8 cellular contexts compared by ENCODE assay signal in genomic region chr14:60166144-60166543, GRCh38. TPM values are rescaled to one million over a fixed set of nuclear protein-coding genes. Genes with fewer than 3 reads are reported as not detected.
DNase-seq lines count a peak whose midpoint lies in the region; ATAC-seq and TF ChIP-seq lines count a peak whose summit lies in the region.

No MANE protein-coding gene starts in this region.

- H3K4me3 ChIP-seq in mesenchymal stem cell (ENCODE audit: insufficient read depth in 1 of 2, low read depth in 1 of 2, low read length in 2 of 2) (peak overlapping the region in 1 of 2 experiments; percentile 91), testis (no peak overlapping the region)

- H3K9me3 Mint-ChIP-seq in activated CD8-positive, alpha-beta memory T cell treated with anti-CD3 and anti-CD28 coated beads, Interleukin-2, amount 10 ng/mL, durations not matched to agents 7 days and 5 days (ENCODE audit: low read depth): no peaks in the 10 kb centered on the region
- no peaks in the 10 kb centered on the region for H3K9me3 Mint-ChIP-seq in activated T-helper 17 cell treated with anti-CD3 and anti-CD28 coated beads, Interleukin-2, amount 50 U/mL, for 72 hours

- H2BK15ac ChIP-seq in mesenchymal stem cell (ENCODE audit: low read depth, poor library complexity, severe bottlenecking): no peak overlapping the region

- H3K27me3 ChIP-seq in mesenchymal stem cell (ENCODE audit: control insufficient read depth in 1 of 2, insufficient read depth in 1 of 2, low read length in 2 of 2): no peaks in the 10 kb centered on the region
- H3K27me3 ChIP-seq in testis: no peaks in the 10 kb centered on the region

- H4K8ac ChIP-seq in mesenchymal stem cell (ENCODE audit: low read length): no peak overlapping the region

- H3K9me3 ChIP-seq in mesenchymal stem cell (ENCODE audit: control insufficient read depth, low read length): no peaks in the 10 kb centered on the region
- H3K9me3 ChIP-seq in testis: no peaks in the 10 kb centered on the region

- no peak overlapping the region for H4K91ac ChIP-seq in mesenchymal stem cell (ENCODE audit: low read length)

- H3K4me1 Mint-ChIP-seq in activated CD8-positive, alpha-beta memory T cell treated with anti-CD3 and anti-CD28 coated beads, Interleukin-2, amount 10 ng/mL, durations not matched to agents 7 days and 5 days: peaks cover 42% of the 10 kb centered on the region
- H3K4me1 Mint-ChIP-seq in activated T-helper 17 cell treated with anti-CD3 and anti-CD28 coated beads, Interleukin-2, amount 50 U/mL, for 72 hours: peaks cover 28% of the 10 kb centered on the region

- ATAC-seq in activated CD8-positive, alpha-beta memory T cell treated with anti-CD3 and anti-CD28 coated beads, Interleukin-2, amount 10 ng/mL, durations not matched to agents 7 days and 5 days: no peak
- ATAC-seq in activated T-helper 17 cell treated with anti-CD3 and anti-CD28 coated beads, Interleukin-2, amount 50 U/mL, for 72 hours (replicated peaks): peak; percentile 20
- no peak for ATAC-seq in GM21381 (IDR thresholded peaks at IDR 0.05; ENCODE audit: unreplicated experiment)
- no peak for ATAC-seq in activated CD4-positive, CD25-positive, alpha-beta regulatory T cell treated with anti-CD3 and anti-CD28 coated beads, Interleukin-2, amount 50 U/mL, for 24 hours

- H3K4ac ChIP-seq in mesenchymal stem cell (ENCODE audit: low read depth in 1 of 2, low read length in 2 of 2): no peak overlapping the region

- peak overlapping the region; percentile 96 for H3K9ac ChIP-seq in mesenchymal stem cell (ENCODE audit: low read length)

- H3K27me3 Mint-ChIP-seq in activated CD8-positive, alpha-beta memory T cell treated with anti-CD3 and anti-CD28 coated beads, Interleukin-2, amount 10 ng/mL, durations not matched to agents 7 days and 5 days: no peaks in the 10 kb centered on the region
- H3K27me3 Mint-ChIP-seq in activated T-helper 17 cell treated with anti-CD3 and anti-CD28 coated beads, Interleukin-2, amount 50 U/mL, for 72 hours: no peaks in the 10 kb centered on the region

- H3K27ac Mint-ChIP-seq in activated CD8-positive, alpha-beta memory T cell treated with anti-CD3 and anti-CD28 coated beads, Interleukin-2, amount 10 ng/mL, durations not matched to agents 7 days and 5 days: peak overlapping the region; percentile 87
- H3K27ac Mint-ChIP-seq in activated T-helper 17 cell treated with anti-CD3 and anti-CD28 coated beads, Interleukin-2, amount 50 U/mL, for 72 hours: peak overlapping the region; percentile 96

- H3K23ac ChIP-seq in mesenchymal stem cell (ENCODE audit: low read length in 2 of 2): no peak overlapping the region

- H2BK120ac ChIP-seq in mesenchymal stem cell (ENCODE audit: low read depth, low read length): no peak overlapping the region

- no peak for TF ChIP-seq CTCF in testis (IDR thresholded peaks at IDR 0.05)

- CTCF ChIA-PET in activated CD8-positive, alpha-beta memory T cell treated with anti-CD3 and anti-CD28 coated beads, Interleukin-2, amount 10 ng/mL, durations not matched to agents 7 days and 5 days (lab: Charles Lee): interaction anchor here (0.7 to 3.7 kb wide), 16 partner anchors 11 to 537 kb away, joined by 3 to 39 read pairs (median 5); partner anchors contain the start of gene PCNX4

- H3K79me1 ChIP-seq in mesenchymal stem cell (replicated peaks; ENCODE audit: low read length, poor library complexity, severe bottlenecking): peaks cover 8% of the 10 kb centered on the region

- no peak overlapping the region for H2BK12ac ChIP-seq in mesenchymal stem cell (ENCODE audit: low read length in 2 of 2)

- 88% methylated on average over 2 of the region's 3 CpGs for whole genome bisulfite sequencing in mesenchymal stem cell
- 21 to 24% methylated on average over 3 of the region's 3 CpGs for WGBS in testis, 2 donors

- TF ChIP-seq POLR2A in testis (IDR thresholded peaks at IDR 0.05): no peak

- no peak overlapping the region for H2AK5ac ChIP-seq in mesenchymal stem cell (ENCODE audit: low read length, severe bottlenecking)

- no peak overlapping the region for H3K14ac ChIP-seq in mesenchymal stem cell (ENCODE audit: low read length in 2 of 2)

- no peak overlapping the region for H2BK5ac ChIP-seq in mesenchymal stem cell (ENCODE audit: low read depth, low read length, poor library complexity, severe bottlenecking)

- peaks cover 1% of the 10 kb centered on the region for H3K4me1 ChIP-seq in mesenchymal stem cell (ENCODE audit: control insufficient read depth, insufficient read depth, low read depth, low read length)
- H3K4me1 ChIP-seq in testis: peaks cover 12% of the 10 kb centered on the region

- DNase-seq in activated CD8-positive, alpha-beta memory T cell treated with anti-CD3 and anti-CD28 coated beads, Interleukin-2, amount 10 ng/mL, durations not matched to agents 7 days and 5 days: no peak
- DNase-seq in activated CD8-positive, alpha-beta memory T cell treated with anti-CD3 and anti-CD28 coated beads for 24 hours: no peak
- DNase-seq in mesenchymal stem cell: no peak
- DNase-seq in testis: peak; percentile 37
- no peak for DNase-seq in GM03348 (ENCODE audit: low spot score)

- H3K27ac ChIP-seq in mesenchymal stem cell (ENCODE audit: low read length, poor library complexity, severe bottlenecking): no peak overlapping the region
- H3K27ac ChIP-seq in testis: peak overlapping the region; percentile 40 to 92

- intact Hi-C loops in testis (cut with DNase I; ENCODE audit: low total_unique reads): no loop called here

- no peaks in the 10 kb centered on the region for H3K36me3 ChIP-seq in mesenchymal stem cell (ENCODE audit: control insufficient read depth in 1 of 2, insufficient read depth in 2 of 2, low read depth in 1 of 2, low read length in 2 of 2)
- no peaks in the 10 kb centered on the region for H3K36me3 ChIP-seq in testis (ENCODE audit: low read depth, missing control alignments)

- no peak overlapping the region for H2AFZ ChIP-seq in mesenchymal stem cell (ENCODE audit: low read depth, low read length)

- peaks cover 15% of the 10 kb centered on the region for H3K36me3 Mint-ChIP-seq in activated CD8-positive, alpha-beta memory T cell treated with anti-CD3 and anti-CD28 coated beads, Interleukin-2, amount 10 ng/mL, durations not matched to agents 7 days and 5 days
- H3K36me3 Mint-ChIP-seq in activated T-helper 17 cell treated with anti-CD3 and anti-CD28 coated beads, Interleukin-2, amount 50 U/mL, for 72 hours (ENCODE audit: low read depth): peaks cover 10% of the 10 kb centered on the region

- no peak overlapping the region for H3K18ac ChIP-seq in mesenchymal stem cell (ENCODE audit: low read depth in 1 of 2, low read length in 2 of 2)

- H3K4me2 ChIP-seq in mesenchymal stem cell (ENCODE audit: low read length, poor library complexity, severe bottlenecking): no peak overlapping the region

- peak overlapping the region; percentile 70 for H3K4me3 Mint-ChIP-seq in activated CD8-positive, alpha-beta memory T cell treated with anti-CD3 and anti-CD28 coated beads, Interleukin-2, amount 10 ng/mL, durations not matched to agents 7 days and 5 days
- peak overlapping the region; percentile 94 for H3K4me3 Mint-ChIP-seq in activated T-helper 17 cell treated with anti-CD3 and anti-CD28 coated beads, Interleukin-2, amount 50 U/mL, for 72 hours

RNA-seq across cellular contexts. Expression of gene DHRS7, which starts 0.9 kb away (rescaled TPM):
- total RNA-seq in activated CD8-positive, alpha-beta memory T cell treated with anti-CD3 and anti-CD28 coated beads, Interleukin-2, amount 10 ng/mL, durations not matched to agents 7 days and 5 days: 10 to 100 TPM; 62.8 to 68.0 TPM
- total RNA-seq in activated T-helper 17 cell treated with anti-CD3 and anti-CD28 coated beads, Interleukin-2, amount 50 U/mL, for 72 hours: 10 to 100 TPM; 47.6 to 60.6 TPM
- 74.0 TPM for polyA plus RNA-seq in mesenchymal stem cell (2013, experiment 1 of 2)
- 76.4 TPM for polyA plus RNA-seq in mesenchymal stem cell (2013, experiment 2 of 2)
- 10 to 100 TPM; 14.6 to 20.9 TPM for total RNA-seq in testis
- polyA plus RNA-seq in testis (ENCODE audit: insufficient read depth, low read depth, low replicate concordance): 22.9 TPM
